ENCODE assay signal across 11 cellular contexts in genomic region chr5:174816858-174817257, GRCh38.
DNase-seq lines count a peak whose midpoint lies in the region; TF ChIP-seq lines count a peak whose summit lies in the region.
"Had no signal": no experiment of that assay in that cellular context is flagged by ENCODE, and none has a peak within 500 bp of the region (broad histone marks: within the 10 kb centered on the region; RNA-seq: fewer than 3 reads in every experiment).

No MANE protein-coding gene starts in this region.

- intact Hi-C loops in mammary epithelial cell (cut with micrococcal nuclease) (no loop called here), ovary (cut with DNase I) (no loop called here)

- in situ Hi-C loops in mammary epithelial cell (cut with MboI; ENCODE audit: low sequenced_read_pairs in 2 of 2) = no loop called here

- H3K27me3 ChIP-seq in HL-60 (ENCODE audit: insufficient read depth, poor library complexity, severe bottlenecking) (peaks cover 3% of the 10 kb centered on the region), mammary epithelial cell (ENCODE audit: insufficient read depth, low read length) (no peaks in the 10 kb centered on the region), ovary (no peaks in the 10 kb centered on the region)

- peaks cover 8% of the 10 kb centered on the region for H3K36me3 Mint-ChIP-seq in nephron progenitor cell (ENCODE audit: low read depth)
- H3K36me3 Mint-ChIP-seq: brain had no signal

- TF ChIP-seq POLR2A in ovary (IDR thresholded peaks at IDR 0.05) = no peak

- dilution Hi-C loops in mammary epithelial cell (cut with HindIII; ENCODE audit: low sequenced_read_pairs) = no loop called here

- no peak overlapping the region for H3K9ac ChIP-seq in mammary epithelial cell (ENCODE audit: insufficient read depth, low read length)

- DNase-seq in EL (peak; percentile 9), HL-60 (ENCODE audit: low read depth in 1 of 2, low spot score in 1 of 2) (no peak), mammary epithelial cell (no peak), nephron progenitor cell (no peak), NCI-H524 (lab: John Stamatoyannopoulos, UW) (no peak), ovary (no peak), pons (ENCODE audit: low spot score) (no peak)
- DNase-seq: NCI-H524 treated with DMSO at 0.1 percent for 48 hours, SIG-M5 had no signal

- BruUV-seq in mammary epithelial cell (replicated peaks; lab: Mats Ljungman, UMichigan) = no TSS peak

- H3K4me1 Mint-ChIP-seq in nephron progenitor cell = no peaks in the 10 kb centered on the region
- H3K4me1 Mint-ChIP-seq: brain had no signal

- peaks cover 36% of the 10 kb centered on the region for H3K9me3 Mint-ChIP-seq in nephron progenitor cell

- H3K27ac Mint-ChIP-seq in nephron progenitor cell = no peak overlapping the region
- H3K27ac Mint-ChIP-seq: brain had no signal

- no peak overlapping the region for H3K4me3 Mint-ChIP-seq in nephron progenitor cell
- H3K4me3 Mint-ChIP-seq: brain had no signal

- TF ChIP-seq CTCF in HL-60 (IDR thresholded peaks at IDR 0.05; ENCODE audit: insufficient read depth, low read length) (peak; percentile 5), mammary epithelial cell (conservative IDR thresholded peaks at IDR 0.05 in 1 of 2, IDR thresholded peaks at IDR 0.05 in 1 of 2; ENCODE audit: extremely low read depth in 1 of 2, insufficient read depth in 1 of 2, low read depth in 1 of 2, low read length in 2 of 2) (peak; percentile 8 to 21), nephron progenitor cell (IDR thresholded peaks at IDR 0.05) (peak; percentile 41), ovary (IDR thresholded peaks at IDR 0.05) (no peak)

- no peak overlapping the region for H3K27ac ChIP-seq in HL-60 (replicated peaks)
- no peak overlapping the region for H3K27ac ChIP-seq in mammary epithelial cell (ENCODE audit: insufficient read depth, low read depth, low read length)
- no peak overlapping the region for H3K27ac ChIP-seq in ovary

- no peaks in the 10 kb centered on the region for H3K79me2 ChIP-seq in mammary epithelial cell (ENCODE audit: insufficient read depth, low read length)

- H3K4me2 ChIP-seq in mammary epithelial cell (ENCODE audit: insufficient read depth, low read depth, low read length) = no peak overlapping the region

- H2AFZ ChIP-seq in mammary epithelial cell (ENCODE audit: low read depth, low read length) = no peak overlapping the region

- no peaks in the 10 kb centered on the region for H3K36me3 ChIP-seq in mammary epithelial cell (ENCODE audit: insufficient read depth, low read length)
- no peaks in the 10 kb centered on the region for H3K36me3 ChIP-seq in ovary
- H3K36me3 ChIP-seq: HAP-1 had no signal

- WGBS in mammary epithelial cell (ENCODE audit: low coverage, missing lambda C conversion rate) = 7% methylated on average over 2 of the region's 2 CpGs
- 26 to 27% (median 26%) methylated on average over 2 of the region's 2 CpGs for WGBS in ovary, 3 donors

- H3K4me3 ChIP-seq in HL-60 (replicated peaks; ENCODE audit: insufficient read depth, low read length) = no peak overlapping the region
- no peak overlapping the region for H3K4me3 ChIP-seq in mammary epithelial cell (replicated peaks in 1 of 3; ENCODE audit: insufficient read depth in 1 of 3, low read depth in 2 of 3, low read length in 3 of 3)
- no peak overlapping the region for H3K4me3 ChIP-seq in ovary
- H3K4me3 ChIP-seq: HAP-1 had no signal

- no peaks in the 10 kb centered on the region for H3K27me3 Mint-ChIP-seq in nephron progenitor cell (ENCODE audit: low read depth, poor library complexity)

- no peaks in the 10 kb centered on the region for H3K4me1 ChIP-seq in mammary epithelial cell (ENCODE audit: insufficient read depth, low read length)
- H3K4me1 ChIP-seq in ovary (ENCODE audit: insufficient read depth) = no peaks in the 10 kb centered on the region
- H3K4me1 ChIP-seq: HAP-1 had no signal

- no peak for TF ChIP-seq EP300 in ovary (IDR thresholded peaks at IDR 0.05)

- no peaks in the 10 kb centered on the region for H4K20me1 ChIP-seq in mammary epithelial cell (ENCODE audit: insufficient read depth, low read length)

- CTCF ChIA-PET in mammary epithelial cell (lab: Charles Lee; ENCODE audit: low non-redundant PET) = no interaction called here

- H3K9me3 ChIP-seq in mammary epithelial cell (replicated peaks; ENCODE audit: insufficient read depth, low read length) = peaks cover under 1% of the 10 kb centered on the region
- H3K9me3 ChIP-seq in ovary = no peaks in the 10 kb centered on the region
- H3K9me3 ChIP-seq: HAP-1 had no signal

Comparison
In these comparisons a context has a peak if more than half of its experiments do, and no peak if none do; other contexts are left out.
1. CTCF ChIP-seq: peak in HL-60 (single experiment), mammary epithelial cell (2 of 2) and nephron progenitor cell (single experiment); none in ovary (0 of 3).